ENCODE assay signal across 13 cellular contexts in the genomic region with DNA sequence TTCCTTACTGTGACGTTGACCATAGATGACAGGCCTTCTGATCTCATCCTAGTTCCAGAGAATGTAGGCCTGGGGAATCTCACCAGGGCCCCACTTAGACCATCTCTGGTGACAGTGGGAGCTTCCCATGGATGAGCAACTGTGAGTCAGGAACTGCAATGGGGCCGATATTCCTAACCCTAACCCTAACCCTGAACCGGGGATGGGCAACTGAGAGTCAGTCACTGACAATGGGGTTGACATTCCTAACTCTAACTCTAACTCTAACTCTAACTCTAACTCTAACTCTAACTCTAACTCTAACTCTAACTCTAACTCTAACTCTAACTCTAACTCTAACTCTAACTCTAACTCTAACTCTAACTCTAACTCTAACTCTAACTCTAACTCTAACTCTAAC. TPM values are rescaled to one million over a fixed set of nuclear protein-coding genes. Genes with fewer than 3 reads are reported as not detected.
DNase-seq lines count a peak whose midpoint lies in the region; ATAC-seq and TF ChIP-seq lines count a peak whose summit lies in the region.
"Not testable (repeated sequence)": the region's sequence is repeated elsewhere in the genome, so short reads cannot be mapped to it uniquely, and the experiment has no call there.
"Had no signal": no experiment of that assay in that cellular context is flagged by ENCODE, and none has a peak within 500 bp of the region (broad histone marks: within the 10 kb centered on the region; RNA-seq: fewer than 3 reads in every experiment).

No MANE protein-coding gene starts in this region.

- H3K79me2 ChIP-seq in DND-41 (ENCODE audit: insufficient read depth, low read length), result peaks cover 20% of the 10 kb centered on the region

- not testable (repeated sequence) for H3K9me3 Mint-ChIP-seq in activated CD8-positive, alpha-beta memory T cell treated with anti-CD3 and anti-CD28 coated beads, Interleukin-2, amount 10 ng/mL, durations not matched to agents 7 days and 5 days (ENCODE audit: low read depth); activated naive CD8-positive, alpha-beta T cell treated with anti-CD3 and anti-CD28 coated beads, Interleukin-2, amount 10 ng/mL, durations not matched to agents 7 days and 5 days; effector memory CD8-positive, alpha-beta T cell; stimulated activated naive CD8-positive, alpha-beta T cell treated with anti-CD3 and anti-CD28 coated beads, Interleukin-15, amount 100 ng/mL, for 72 hours

- H3K4me1 Mint-ChIP-seq in T-helper 17 cell, result peaks cover 37% of the 10 kb centered on the region
- H3K4me1 Mint-ChIP-seq in activated CD8-positive, alpha-beta memory T cell treated with anti-CD3 and anti-CD28 coated beads, Interleukin-2, amount 10 ng/mL, durations not matched to agents 7 days and 5 days, result peaks cover 35% of the 10 kb centered on the region
- H3K4me1 Mint-ChIP-seq in activated naive CD8-positive, alpha-beta T cell treated with anti-CD3 and anti-CD28 coated beads, Interleukin-2, amount 10 ng/mL, durations not matched to agents 7 days and 5 days, result peaks cover 27% of the 10 kb centered on the region
- H3K4me1 Mint-ChIP-seq in effector memory CD8-positive, alpha-beta T cell (ENCODE audit: low read depth in 2 of 2), result peaks cover 22 to 26% of the 10 kb centered on the region in 2 donors
- H3K4me1 Mint-ChIP-seq in stimulated activated naive CD8-positive, alpha-beta T cell treated with anti-CD3 and anti-CD28 coated beads, Interleukin-15, amount 100 ng/mL, for 72 hours, result peaks cover 43% of the 10 kb centered on the region

- CTCF ChIA-PET in activated CD8-positive, alpha-beta memory T cell treated with anti-CD3 and anti-CD28 coated beads, Interleukin-2, amount 10 ng/mL, durations not matched to agents 7 days and 5 days (lab: Charles Lee), result not testable (repeated sequence)

- H3K4me1 ChIP-seq in BLaER1, result peaks cover 62% of the 10 kb centered on the region
- H3K4me1 ChIP-seq in DND-41 (ENCODE audit: insufficient read depth, low read length), result peaks cover 73% of the 10 kb centered on the region

- peak overlapping the region; percentile 28; the same call in 1 of the 2 replicates for H2AFZ ChIP-seq in DND-41 (ENCODE audit: low read depth, low read length)

- not testable (repeated sequence) for ATAC-seq in DND-41 (ENCODE audit: insufficient read depth, low read depth); T-helper 17 cell; activated CD8-positive, alpha-beta memory T cell treated with anti-CD3 and anti-CD28 coated beads, Interleukin-2, amount 10 ng/mL, durations not matched to agents 7 days and 5 days; activated naive CD8-positive, alpha-beta T cell treated with anti-CD3 and anti-CD28 coated beads, Interleukin-2, amount 10 ng/mL, durations not matched to agents 7 days and 5 days (ENCODE audit: low read depth); effector memory CD8-positive, alpha-beta T cell (replicated peaks); stimulated activated naive CD8-positive, alpha-beta T cell treated with anti-CD3 and anti-CD28 coated beads, Interleukin-15, amount 100 ng/mL, for 72 hours

- H3K9ac ChIP-seq in BLaER1, result not testable (repeated sequence)
- peak overlapping the region; percentile 76 for H3K9ac ChIP-seq in DND-41 (ENCODE audit: low read depth, low read length)

- H3K36me3 Mint-ChIP-seq in T-helper 17 cell (ENCODE audit: low read depth); activated CD8-positive, alpha-beta memory T cell treated with anti-CD3 and anti-CD28 coated beads, Interleukin-2, amount 10 ng/mL, durations not matched to agents 7 days and 5 days; activated naive CD8-positive, alpha-beta T cell treated with anti-CD3 and anti-CD28 coated beads, Interleukin-2, amount 10 ng/mL, durations not matched to agents 7 days and 5 days; effector memory CD8-positive, alpha-beta T cell (ENCODE audit: insufficient read depth): not testable (repeated sequence)

- not testable (repeated sequence) for H3K27me3 Mint-ChIP-seq in T-helper 17 cell; activated CD8-positive, alpha-beta memory T cell treated with anti-CD3 and anti-CD28 coated beads, Interleukin-2, amount 10 ng/mL, durations not matched to agents 7 days and 5 days; activated naive CD8-positive, alpha-beta T cell treated with anti-CD3 and anti-CD28 coated beads, Interleukin-2, amount 10 ng/mL, durations not matched to agents 7 days and 5 days; effector memory CD8-positive, alpha-beta T cell; stimulated activated naive CD8-positive, alpha-beta T cell treated with anti-CD3 and anti-CD28 coated beads, Interleukin-15, amount 100 ng/mL, for 72 hours

- not testable (repeated sequence) for TF ChIP-seq CTCF in DND-41 (IDR thresholded peaks at IDR 0.05; ENCODE audit: borderline replicate concordance, extremely low read depth, low read length, poor library complexity, severe bottlenecking)

- not testable (repeated sequence) for DNase-seq in DND-41; T-helper 17 cell; activated naive CD8-positive, alpha-beta T cell treated with anti-CD3 and anti-CD28 coated beads, Interleukin-2, amount 10 ng/mL, durations not matched to agents 7 days and 5 days; effector memory CD8-positive, alpha-beta T cell; stimulated activated naive CD8-positive, alpha-beta T cell treated with anti-CD3 and anti-CD28 coated beads, Interleukin-15, amount 100 ng/mL, for 72 hours
- DNase-seq in activated CD8-positive, alpha-beta memory T cell treated with anti-CD3 and anti-CD28 coated beads, Interleukin-2, amount 10 ng/mL, durations not matched to agents 7 days and 5 days, result peak; percentile 27
- peak; percentile 6 for DNase-seq in mucosa of gallbladder (ENCODE audit: low spot score)

- H3K4me2 ChIP-seq in BLaER1, result peak overlapping the region; percentile 98
- H3K4me2 ChIP-seq in DND-41 (ENCODE audit: insufficient read depth, low read length), result peak overlapping the region; percentile 91; the same call in 1 of the 2 replicates

- not testable (repeated sequence) for H3K4me3 ChIP-seq in BLaER1; DND-41 (ENCODE audit: low read depth in 1 of 2, low read length in 2 of 2)

- H3K4me3 Mint-ChIP-seq in T-helper 17 cell, result peak overlapping the region; percentile 31
- H3K4me3 Mint-ChIP-seq in activated CD8-positive, alpha-beta memory T cell treated with anti-CD3 and anti-CD28 coated beads, Interleukin-2, amount 10 ng/mL, durations not matched to agents 7 days and 5 days; stimulated activated naive CD8-positive, alpha-beta T cell treated with anti-CD3 and anti-CD28 coated beads, Interleukin-15, amount 100 ng/mL, for 72 hours: not testable (repeated sequence)
- H3K4me3 Mint-ChIP-seq in activated naive CD8-positive, alpha-beta T cell treated with anti-CD3 and anti-CD28 coated beads, Interleukin-2, amount 10 ng/mL, durations not matched to agents 7 days and 5 days, result peak overlapping the region; percentile 3
- H3K4me3 Mint-ChIP-seq in effector memory CD8-positive, alpha-beta T cell, result peak overlapping the region; percentile 8 to 42

- H3K27me3 ChIP-seq in BLaER1; DND-41 (ENCODE audit: insufficient read depth, low read length, poor library complexity): not testable (repeated sequence)

- not testable (repeated sequence) for H3K9me3 ChIP-seq in BLaER1; DND-41 (ENCODE audit: insufficient read depth, low read length, severe bottlenecking); T-helper 17 cell (ENCODE audit: control insufficient read depth, low read length, poor library complexity, severe bottlenecking)

- not testable (repeated sequence) for H3K27ac Mint-ChIP-seq in T-helper 17 cell; activated CD8-positive, alpha-beta memory T cell treated with anti-CD3 and anti-CD28 coated beads, Interleukin-2, amount 10 ng/mL, durations not matched to agents 7 days and 5 days; effector memory CD8-positive, alpha-beta T cell
- H3K27ac Mint-ChIP-seq in activated naive CD8-positive, alpha-beta T cell treated with anti-CD3 and anti-CD28 coated beads, Interleukin-2, amount 10 ng/mL, durations not matched to agents 7 days and 5 days, result peak overlapping the region; percentile 44
- peak overlapping the region; percentile 3 to 52 for H3K27ac Mint-ChIP-seq in stimulated activated naive CD8-positive, alpha-beta T cell treated with anti-CD3 and anti-CD28 coated beads, Interleukin-15, amount 100 ng/mL, for 72 hours

- H4K20me1 ChIP-seq in BLaER1; DND-41 (ENCODE audit: insufficient read depth, low read length): not testable (repeated sequence)

- POLR2A ChIA-PET in activated naive CD8-positive, alpha-beta T cell treated with anti-CD3 and anti-CD28 coated beads, Interleukin-2, amount 10 ng/mL, durations not matched to agents 7 days and 5 days (lab: Charles Lee), result interaction anchor here (0.8 to 5.3 kb wide), 2 partner anchors 13 to 14 kb away, joined by 3 to 76 read pairs; no protein-coding TSS in a partner anchor

- H3K27ac ChIP-seq in BLaER1 (0 out of 2 replicates have a peak overlapping the region, but pooled peaks have one; percentile 26), DND-41 (ENCODE audit: low read length) (peak overlapping the region; percentile 98)

- not testable (repeated sequence) for H3K36me3 ChIP-seq in BLaER1
- peaks cover 13% of the 10 kb centered on the region; the same call in 1 of the 2 replicates for H3K36me3 ChIP-seq in DND-41 (ENCODE audit: insufficient read depth, low read length)

RNA-seq across cellular contexts. Expression of gene ANTXRL, which starts 15.7 kb away (rescaled TPM):
- not detected for total RNA-seq in T-helper 17 cell
- not detected for total RNA-seq in activated CD8-positive, alpha-beta memory T cell treated with anti-CD3 and anti-CD28 coated beads, Interleukin-2, amount 10 ng/mL, durations not matched to agents 7 days and 5 days
- not detected for total RNA-seq in activated naive CD8-positive, alpha-beta T cell treated with anti-CD3 and anti-CD28 coated beads, Interleukin-2, amount 10 ng/mL, durations not matched to agents 7 days and 5 days
- total RNA-seq in mucosa of gallbladder, result not detected
- total RNA-seq: Calu3, HepG2, HFFc6, LHCN-M2, PC-3 had no signal
